In genomic region chr11:61963016-61963281, GRCh38 we compare ENCODE assay signal across 1 cellular context.
TF ChIP-seq lines count a peak whose summit lies in the region.

No MANE protein-coding gene starts in this region.

TF ChIP-seq in K562, 482 proteins besides CTCF, POLR2A, EP300 and RAD21 (continues in another document):
- TF ChIP-seq TEAD4 (IDR thresholded peaks at IDR 0.05; ENCODE audit: low read length) (0 out of 2 replicates have a peak, but pooled peaks have one; percentile 7), TEAD4 (CRISPR knock-in tag; IDR thresholded peaks at IDR 0.05; ENCODE audit: borderline replicate concordance) (no peak), PTRF (tag; IDR thresholded peaks at IDR 0.05) (no peak), CHCHD3 (CRISPR knock-in tag; IDR thresholded peaks at IDR 0.05) (peak; percentile 21; the same call in 1 of the 2 replicates), CBX2 (IDR thresholded peaks at IDR 0.05; ENCODE audit: insufficient read depth, low read length, poor library complexity, severe bottlenecking) (no peak), POLR2B (IDR thresholded peaks at IDR 0.05; ENCODE audit: low read depth, partially characterized antibody) (peak; percentile 52), SIN3A (IDR thresholded peaks at IDR 0.05; ENCODE audit: borderline replicate concordance in 2 of 2, control insufficient read depth in 1 of 2, low read depth in 2 of 2, low read length in 2 of 2) (peak in 1 of 2 experiments; percentile 61; a peak in 1 of 4 replicates), NCOA2 (IDR thresholded peaks at IDR 0.05; ENCODE audit: partially characterized antibody in 2 of 2) (no peak), JUND (IDR thresholded peaks at IDR 0.05; ENCODE audit: borderline replicate concordance, low read depth, low read length) (no peak), JUND (tag; IDR thresholded peaks at IDR 0.05; ENCODE audit: borderline replicate concordance, low read depth, low read length) (peak; percentile 65; the same call in 1 of the 3 replicates), NBN (IDR thresholded peaks at IDR 0.05; ENCODE audit: low read depth) (no peak), ATF7 (IDR thresholded peaks at IDR 0.05) (no peak; the same call in 1 of the 2 replicates), KLF13 (tag; IDR thresholded peaks at IDR 0.05; ENCODE audit: borderline replicate concordance, low read depth) (0 out of 2 replicates have a peak, but pooled peaks have one; percentile 10), TAF9B (IDR thresholded peaks at IDR 0.05; ENCODE audit: partially characterized antibody) (no peak), ATF1 (CRISPR knock-in tag; IDR thresholded peaks at IDR 0.05) (no peak), ATF1 (tag; IDR thresholded peaks at IDR 0.05) (0 out of 2 replicates have a peak, but pooled peaks have one; percentile 25), ZBTB49 (CRISPR knock-in tag; IDR thresholded peaks at IDR 0.05; ENCODE audit: borderline replicate concordance) (peak; percentile 79; the same call in 1 of the 2 replicates), CGGBP1 (CRISPR knock-in tag; IDR thresholded peaks at IDR 0.05) (peak; percentile 25; the same call in 1 of the 2 replicates), NONO (IDR thresholded peaks at IDR 0.05; ENCODE audit: low read depth in 2 of 2, low read length in 1 of 2) (0 out of 4 replicates have a peak, but pooled peaks of 1 of the 2 experiments have one; percentile 53), TCF3 (CRISPR knock-in tag; IDR thresholded peaks at IDR 0.05) (peak; percentile 26; the same call in 1 of the 2 replicates), HDAC1 (IDR thresholded peaks at IDR 0.05) (0 out of 4 replicates have a peak, but pooled peaks of 1 of the 2 experiments have one; percentile 10), MYC (IDR thresholded peaks at IDR 0.05; ENCODE audit: low read depth, low read length) (no peak; the same call in none of the 2 replicates), MYC (CRISPR knock-in tag; IDR thresholded peaks at IDR 0.05; ENCODE audit: borderline replicate concordance, low read depth) (peak; percentile 18; the same call in 1 of the 2 replicates), GATA2 (CRISPR knock-in tag; IDR thresholded peaks at IDR 0.05) (peak; percentile 81; the same call in 1 of the 2 replicates), ARID1B (IDR thresholded peaks at IDR 0.05) (peak; percentile 23; the same call in 1 of the 2 replicates), MYNN (IDR thresholded peaks at IDR 0.05) (peak; percentile 8; the same call in 1 of the 2 replicates), MYNN (CRISPR knock-in tag; IDR thresholded peaks at IDR 0.05) (no peak), ERF (CRISPR knock-in tag; IDR thresholded peaks at IDR 0.05) (0 out of 2 replicates have a peak, but pooled peaks have one; percentile 76), THAP12 (CRISPR knock-in tag; IDR thresholded peaks at IDR 0.05) (peak; percentile 23; the same call in 1 of the 2 replicates), PKNOX1 (IDR thresholded peaks at IDR 0.05) (peak; percentile 72), MBD2 (IDR thresholded peaks at IDR 0.05; ENCODE audit: borderline replicate concordance, low read depth) (no peak), PATZ1 (CRISPR knock-in tag; IDR thresholded peaks at IDR 0.05; ENCODE audit: borderline replicate concordance) (peak; percentile 80), YY1 (IDR thresholded peaks at IDR 0.05; ENCODE audit: borderline replicate concordance in 1 of 3, control insufficient read depth in 1 of 3, extremely low read depth in 1 of 3, insufficient read depth in 3 of 3, insufficient read length in 1 of 3, insufficient replicate concordance in 2 of 3, low read depth in 1 of 3, low read length in 2 of 3) (no peak), RAD51 (IDR thresholded peaks at IDR 0.05; ENCODE audit: borderline replicate concordance, low read depth) (no peak), IRF1 (CRISPR knock-in tag; IDR thresholded peaks at IDR 0.05; ENCODE audit: borderline replicate concordance) (0 out of 2 replicates have a peak, but pooled peaks have one; percentile 4), MAFK (IDR thresholded peaks at IDR 0.05; ENCODE audit: low read length) (0 out of 2 replicates have a peak, but pooled peaks have one; percentile 14), ZNF324 (CRISPR knock-in tag; IDR thresholded peaks at IDR 0.05) (0 out of 2 replicates have a peak, but pooled peaks have one; percentile 55)
- TF ChIP-seq, protein P1, sequence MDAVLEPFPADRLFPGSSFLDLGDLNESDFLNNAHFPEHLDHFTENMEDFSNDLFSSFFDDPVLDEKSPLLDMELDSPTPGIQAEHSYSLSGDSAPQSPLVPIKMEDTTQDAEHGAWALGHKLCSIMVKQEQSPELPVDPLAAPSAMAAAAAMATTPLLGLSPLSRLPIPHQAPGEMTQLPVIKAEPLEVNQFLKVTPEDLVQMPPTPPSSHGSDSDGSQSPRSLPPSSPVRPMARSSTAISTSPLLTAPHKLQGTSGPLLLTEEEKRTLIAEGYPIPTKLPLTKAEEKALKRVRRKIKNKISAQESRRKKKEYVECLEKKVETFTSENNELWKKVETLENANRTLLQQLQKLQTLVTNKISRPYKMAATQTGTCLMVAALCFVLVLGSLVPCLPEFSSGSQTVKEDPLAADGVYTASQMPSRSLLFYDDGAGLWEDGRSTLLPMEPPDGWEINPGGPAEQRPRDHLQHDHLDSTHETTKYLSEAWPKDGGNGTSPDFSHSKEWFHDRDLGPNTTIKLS (IDR thresholded peaks at IDR 0.05; ENCODE audit: borderline replicate concordance, low read depth): 0 out of 2 replicates have a peak, but pooled peaks have one; percentile 12
- TF ChIP-seq, protein P2, sequence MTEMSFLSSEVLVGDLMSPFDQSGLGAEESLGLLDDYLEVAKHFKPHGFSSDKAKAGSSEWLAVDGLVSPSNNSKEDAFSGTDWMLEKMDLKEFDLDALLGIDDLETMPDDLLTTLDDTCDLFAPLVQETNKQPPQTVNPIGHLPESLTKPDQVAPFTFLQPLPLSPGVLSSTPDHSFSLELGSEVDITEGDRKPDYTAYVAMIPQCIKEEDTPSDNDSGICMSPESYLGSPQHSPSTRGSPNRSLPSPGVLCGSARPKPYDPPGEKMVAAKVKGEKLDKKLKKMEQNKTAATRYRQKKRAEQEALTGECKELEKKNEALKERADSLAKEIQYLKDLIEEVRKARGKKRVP (CRISPR knock-in tag; IDR thresholded peaks at IDR 0.05): no peak
- TF ChIP-seq, protein P3, sequence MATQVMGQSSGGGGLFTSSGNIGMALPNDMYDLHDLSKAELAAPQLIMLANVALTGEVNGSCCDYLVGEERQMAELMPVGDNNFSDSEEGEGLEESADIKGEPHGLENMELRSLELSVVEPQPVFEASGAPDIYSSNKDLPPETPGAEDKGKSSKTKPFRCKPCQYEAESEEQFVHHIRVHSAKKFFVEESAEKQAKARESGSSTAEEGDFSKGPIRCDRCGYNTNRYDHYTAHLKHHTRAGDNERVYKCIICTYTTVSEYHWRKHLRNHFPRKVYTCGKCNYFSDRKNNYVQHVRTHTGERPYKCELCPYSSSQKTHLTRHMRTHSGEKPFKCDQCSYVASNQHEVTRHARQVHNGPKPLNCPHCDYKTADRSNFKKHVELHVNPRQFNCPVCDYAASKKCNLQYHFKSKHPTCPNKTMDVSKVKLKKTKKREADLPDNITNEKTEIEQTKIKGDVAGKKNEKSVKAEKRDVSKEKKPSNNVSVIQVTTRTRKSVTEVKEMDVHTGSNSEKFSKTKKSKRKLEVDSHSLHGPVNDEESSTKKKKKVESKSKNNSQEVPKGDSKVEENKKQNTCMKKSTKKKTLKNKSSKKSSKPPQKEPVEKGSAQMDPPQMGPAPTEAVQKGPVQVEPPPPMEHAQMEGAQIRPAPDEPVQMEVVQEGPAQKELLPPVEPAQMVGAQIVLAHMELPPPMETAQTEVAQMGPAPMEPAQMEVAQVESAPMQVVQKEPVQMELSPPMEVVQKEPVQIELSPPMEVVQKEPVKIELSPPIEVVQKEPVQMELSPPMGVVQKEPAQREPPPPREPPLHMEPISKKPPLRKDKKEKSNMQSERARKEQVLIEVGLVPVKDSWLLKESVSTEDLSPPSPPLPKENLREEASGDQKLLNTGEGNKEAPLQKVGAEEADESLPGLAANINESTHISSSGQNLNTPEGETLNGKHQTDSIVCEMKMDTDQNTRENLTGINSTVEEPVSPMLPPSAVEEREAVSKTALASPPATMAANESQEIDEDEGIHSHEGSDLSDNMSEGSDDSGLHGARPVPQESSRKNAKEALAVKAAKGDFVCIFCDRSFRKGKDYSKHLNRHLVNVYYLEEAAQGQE (CRISPR knock-in tag; IDR thresholded peaks at IDR 0.05; ENCODE audit: low read depth): peak; percentile 73
- TF ChIP-seq, protein P4, sequence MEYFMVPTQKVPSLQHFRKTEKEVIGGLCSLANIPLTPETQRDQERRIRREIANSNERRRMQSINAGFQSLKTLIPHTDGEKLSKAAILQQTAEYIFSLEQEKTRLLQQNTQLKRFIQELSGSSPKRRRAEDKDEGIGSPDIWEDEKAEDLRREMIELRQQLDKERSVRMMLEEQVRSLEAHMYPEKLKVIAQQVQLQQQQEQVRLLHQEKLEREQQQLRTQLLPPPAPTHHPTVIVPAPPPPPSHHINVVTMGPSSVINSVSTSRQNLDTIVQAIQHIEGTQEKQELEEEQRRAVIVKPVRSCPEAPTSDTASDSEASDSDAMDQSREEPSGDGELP (CRISPR knock-in tag; IDR thresholded peaks at IDR 0.05; ENCODE audit: borderline replicate concordance): peak; percentile 74; the same call in 1 of the 2 replicates
- TF ChIP-seq, protein P5, sequence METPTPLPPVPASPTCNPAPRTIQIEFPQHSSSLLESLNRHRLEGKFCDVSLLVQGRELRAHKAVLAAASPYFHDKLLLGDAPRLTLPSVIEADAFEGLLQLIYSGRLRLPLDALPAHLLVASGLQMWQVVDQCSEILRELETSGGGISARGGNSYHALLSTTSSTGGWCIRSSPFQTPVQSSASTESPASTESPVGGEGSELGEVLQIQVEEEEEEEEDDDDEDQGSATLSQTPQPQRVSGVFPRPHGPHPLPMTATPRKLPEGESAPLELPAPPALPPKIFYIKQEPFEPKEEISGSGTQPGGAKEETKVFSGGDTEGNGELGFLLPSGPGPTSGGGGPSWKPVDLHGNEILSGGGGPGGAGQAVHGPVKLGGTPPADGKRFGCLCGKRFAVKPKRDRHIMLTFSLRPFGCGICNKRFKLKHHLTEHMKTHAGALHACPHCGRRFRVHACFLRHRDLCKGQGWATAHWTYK (CRISPR knock-in tag; IDR thresholded peaks at IDR 0.05): 0 out of 2 replicates have a peak, but pooled peaks have one; percentile 88
